In genomic region chr19:571127-571974, GRCh38 we compare ENCODE assay signal across 1 cellular context.
TF ChIP-seq lines count a peak whose summit lies in the region.

No MANE protein-coding gene starts in this region.

TF ChIP-seq in endothelial cell of umbilical vein, 7 proteins besides CTCF, POLR2A, EP300 and RAD21:
- TF ChIP-seq EZH2 (IDR thresholded peaks at IDR 0.05; ENCODE audit: borderline replicate concordance, low read depth, low read length, severe bottlenecking) (no peak), MAX (IDR thresholded peaks at IDR 0.05; ENCODE audit: insufficient read depth, insufficient read length) (no peak), POLR2AphosphoS5 (IDR thresholded peaks at IDR 0.05; ENCODE audit: insufficient read depth, low read depth, low read length) (no peak), JUN (IDR thresholded peaks at IDR 0.05; ENCODE audit: borderline replicate concordance, insufficient read depth, insufficient read length, low read depth) (no peak), GATA2 (IDR thresholded peaks at IDR 0.05; ENCODE audit: insufficient read depth, insufficient read length, low read depth, low read length) (no peak)
